22 cellular contexts compared by ENCODE assay signal in genomic region chr21:39263372-39263771, GRCh38. TPM values are rescaled to one million over a fixed set of nuclear protein-coding genes. Genes with fewer than 3 reads are reported as not detected.
DNase-seq lines count a peak whose midpoint lies in the region; ATAC-seq and TF ChIP-seq lines count a peak whose summit lies in the region.
"Had no signal": no experiment of that assay in that cellular context is flagged by ENCODE, and none has a peak within 500 bp of the region (broad histone marks: within the 10 kb centered on the region; RNA-seq: fewer than 3 reads in every experiment).

No MANE protein-coding gene starts in this region.

- no peak for TF ChIP-seq POLR2A in HCT116 (IDR thresholded peaks at IDR 0.05; ENCODE audit: borderline replicate concordance, extremely low read depth, insufficient read depth, insufficient read length)

- H2AFZ ChIP-seq in HCT116 (ENCODE audit: low read depth, low read length, poor library complexity, severe bottlenecking): no peak overlapping the region

- no peak overlapping the region for H3K27ac Mint-ChIP-seq in Caco-2 (ENCODE audit: unreplicated experiment)
- H3K27ac Mint-ChIP-seq: activated T-cell treated with anti-CD3 and anti-CD28 coated beads, Interleukin-2, amount 50 U/mL, for 24 hours had no signal

- H3K27ac ChIP-seq in HCT116 (ENCODE audit: low read depth, low read length): no peak overlapping the region
- H3K27ac ChIP-seq: coronary artery, esophagus muscularis mucosa, sigmoid colon, upper lobe of left lung had no signal

- no peaks in the 10 kb centered on the region for H3K27me3 ChIP-seq in HCT116 (ENCODE audit: insufficient read depth, low read length)
- H3K27me3 ChIP-seq in Caco-2 (replicated peaks; ENCODE audit: control insufficient read depth, insufficient read depth, low read length): no peaks in the 10 kb centered on the region
- H3K27me3 ChIP-seq: esophagus muscularis mucosa, sigmoid colon, upper lobe of left lung had no signal

- POLR2A ChIA-PET in HCT116 (lab: Charles Lee) (no interaction called here), Caco-2 (lab: Charles Lee) (no interaction called here)

- peaks cover 9% of the 10 kb centered on the region; the same call in 1 of the 2 replicates for H3K79me2 ChIP-seq in HCT116 (ENCODE audit: insufficient read depth, low read length)

- no peaks in the 10 kb centered on the region for H3K9me3 Mint-ChIP-seq in Caco-2 (ENCODE audit: unreplicated experiment)
- H3K9me3 Mint-ChIP-seq: activated T-cell treated with anti-CD3 and anti-CD28 coated beads, Interleukin-2, amount 50 U/mL, for 24 hours; H9 had no signal

- no peak for TF ChIP-seq RAD21 in HCT116 (IDR thresholded peaks at IDR 0.05; ENCODE audit: low read depth)

- H3K36me3 Mint-ChIP-seq in Caco-2 (ENCODE audit: insufficient read depth, unreplicated experiment): peaks cover 74% of the 10 kb centered on the region

- no peaks in the 10 kb centered on the region for H3K27me3 Mint-ChIP-seq in Caco-2 (ENCODE audit: insufficient read depth, unreplicated experiment)
- H3K27me3 Mint-ChIP-seq: activated T-cell treated with anti-CD3 and anti-CD28 coated beads, Interleukin-2, amount 50 U/mL, for 24 hours had no signal

- H3K4me3 ChIP-seq in AG09309 (ENCODE audit: control insufficient read depth, low read depth, low read length) (no peak overlapping the region), HCT116 (replicated peaks in 1 of 2; ENCODE audit: low read depth in 1 of 2, low read length in 2 of 2) (no peak overlapping the region), fibroblast of mammary gland (ENCODE audit: control insufficient read depth, low read depth, low read length) (no peak overlapping the region), Caco-2 (ENCODE audit: low read depth, low read length) (no peak overlapping the region)
- H3K4me3 ChIP-seq: coronary artery, esophagus muscularis mucosa, sigmoid colon, upper lobe of left lung had no signal

- no peaks in the 10 kb centered on the region for H3K9me3 ChIP-seq in HCT116 (ENCODE audit: control insufficient read depth in 1 of 2, insufficient read depth in 1 of 2, low read depth in 1 of 2, low read length in 2 of 2)
- H3K9me3 ChIP-seq in Caco-2: no peaks in the 10 kb centered on the region
- H3K9me3 ChIP-seq: esophagus muscularis mucosa, sigmoid colon, upper lobe of left lung had no signal

- H3K36me3 ChIP-seq in HCT116 (ENCODE audit: control insufficient read depth in 1 of 2, insufficient read depth in 2 of 2, low read length in 2 of 2) (peaks cover 23 to 34% of the 10 kb centered on the region in 2 experiments; a peak in 3 of 4 replicates), Caco-2 (ENCODE audit: control insufficient read depth, insufficient read depth, low read length) (no peaks in the 10 kb centered on the region; the same call in 1 of the 2 replicates)

- RAD21 ChIA-PET in HCT116 (lab: Charles Lee; ENCODE audit: low non-redundant PET in 1 of 2, low total read pairs in 2 of 2, uncharacterized antibody in 2 of 2, unreplicated experiment in 2 of 2): no interaction called here

- H3K4me1 ChIP-seq in HCT116 (ENCODE audit: control insufficient read depth in 1 of 2, insufficient read depth in 2 of 2, low read length in 2 of 2): no peaks in the 10 kb centered on the region
- 0 out of 2 replicates have a peak, but pooled peaks cover 1% of the 10 kb centered on the region for H3K4me1 ChIP-seq in Caco-2
- H3K4me1 ChIP-seq: esophagus muscularis mucosa, sigmoid colon, upper lobe of left lung had no signal

- intact Hi-C loops in HCT116 (cut with micrococcal nuclease) (no loop called here), Caco-2 (cut with micrococcal nuclease; ENCODE audit: unreplicated experiment) (no loop called here)

- H4K20me1 ChIP-seq in HCT116 (ENCODE audit: insufficient read depth): no peaks in the 10 kb centered on the region

- H3K9ac ChIP-seq in HCT116 (ENCODE audit: low read length): no peak overlapping the region

- H3K4me2 ChIP-seq in HCT116 (ENCODE audit: low read length): no peak overlapping the region

- no peak overlapping the region for H3K4me3 Mint-ChIP-seq in Caco-2 (ENCODE audit: unreplicated experiment)
- H3K4me3 Mint-ChIP-seq: activated T-cell treated with anti-CD3 and anti-CD28 coated beads, Interleukin-2, amount 50 U/mL, for 24 hours; H9 had no signal

- BruUV-seq in HCT116 (replicated peaks; lab: Mats Ljungman, UMichigan) (no TSS peak), Caco-2 (replicated peaks; lab: Mats Ljungman, UMichigan) (no TSS peak)

- DNase-seq in AG09309 (ENCODE audit: low read depth) (peak; percentile 2), HCT116 (ENCODE audit: low read depth, low spot score) (peak; percentile 13), SW480 (ENCODE audit: low spot score) (peak; percentile 62), fibroblast of mammary gland (ENCODE audit: low read depth) (peak; percentile 72), NCI-H1436 treated with DMSO at 0.1 percent for 48 hours (lab: John Stamatoyannopoulos, UW) (no peak), Caco-2 (no peak), GF-D8 (lab: John Stamatoyannopoulos, UW) (no peak)
- DNase-seq: activated T-cell treated with anti-CD3 and anti-CD28 coated beads, Interleukin-2, amount 50 U/mL, for 24 hours; amygdala; C1 segment of cervical spinal cord; DMS79; H9; KG1; left colon; NCI-H1930; sigmoid colon; stimulated activated CD4-positive, alpha-beta T cell treated with anti-CD3 and anti-CD28 coated beads, Interleukin-4, amount 100 ng/mL, for 4 hours; T-helper 2 cell; upper lobe of left lung had no signal

- no peak for ATAC-seq in HCT116
- ATAC-seq: left colon, Right ventricle myocardium inferior had no signal

- TF ChIP-seq CTCF in AG09309 (IDR thresholded peaks at IDR 0.05; ENCODE audit: control insufficient read depth, insufficient read depth, low read depth, low read length, missing control alignments): no peak
- no peak for TF ChIP-seq CTCF in HCT116 (IDR thresholded peaks at IDR 0.05 in 2 of 3, conservative IDR thresholded peaks at IDR 0.05 in 1 of 3; ENCODE audit: borderline replicate concordance in 1 of 3, insufficient read depth in 1 of 3, low read depth in 2 of 3, low read length in 2 of 3)
- TF ChIP-seq CTCF in fibroblast of mammary gland (conservative IDR thresholded peaks at IDR 0.05; ENCODE audit: control insufficient read depth, insufficient read depth, low read depth, low read length): no peak
- no peak for TF ChIP-seq CTCF in Caco-2 (IDR thresholded peaks at IDR 0.05; ENCODE audit: insufficient read depth in 1 of 2, low read depth in 1 of 2, low read length in 1 of 2, severe bottlenecking in 1 of 2, unreplicated experiment in 1 of 2)

- no peaks in the 10 kb centered on the region for H3K9me2 ChIP-seq in HCT116 (ENCODE audit: insufficient read depth)

- CTCF ChIA-PET in HCT116 (lab: Charles Lee) (no interaction called here), Caco-2 (lab: Charles Lee) (no interaction called here)

- H3K4me1 Mint-ChIP-seq in Caco-2 (ENCODE audit: low read depth, unreplicated experiment): peaks cover 3% of the 10 kb centered on the region
- H3K4me1 Mint-ChIP-seq: H9 had no signal

TF ChIP-seq in HCT116, 20 proteins besides CTCF, POLR2A, EP300 and RAD21:
- TF ChIP-seq ELF1 (IDR thresholded peaks at IDR 0.05; ENCODE audit: borderline replicate concordance, low read depth) (no peak), CEBPB (IDR thresholded peaks at IDR 0.05; ENCODE audit: low read depth) (peak; percentile 95), ATF3 (IDR thresholded peaks at IDR 0.05) (peak; percentile 50; the same call in 1 of the 2 replicates), SP1 (IDR thresholded peaks at IDR 0.05; ENCODE audit: low read depth) (peak; percentile 31; the same call in 1 of the 2 replicates)

RNA-seq across cellular contexts. Expression of gene BRWD1, which starts 50.1 kb away (rescaled TPM):
- total RNA-seq in HCT116 (2021; ENCODE audit: unreplicated experiment) (33.1 TPM), Caco-2 (2022) (37.1 and 42.2 TPM in 2 replicates)
- 7.3 and 7.4 TPM in 2 replicates for polyA plus RNA-seq in HCT116 (2012)

Comparison
In these comparisons a context has a peak if more than half of its experiments do, and no peak if none do; other contexts are left out.
1. DNase-seq: peak in AG09309 (single experiment), HCT116 (single experiment), SW480 (single experiment) and fibroblast of mammary gland (single experiment); none in NCI-H1436 treated with DMSO at 0.1 percent for 48 hours (single experiment), Caco-2 (0 of 2) and GF-D8 (single experiment).